In genomic region chr18:42052137-42052708, GRCh38 we compare ENCODE assay signal across 11 cellular contexts.
DNase-seq lines count a peak whose midpoint lies in the region; ATAC-seq and TF ChIP-seq lines count a peak whose summit lies in the region.
"Had no signal": no experiment of that assay in that cellular context is flagged by ENCODE, and none has a peak within 500 bp of the region (broad histone marks: within the 10 kb centered on the region; RNA-seq: fewer than 3 reads in every experiment).

No MANE protein-coding gene starts in this region.

- intact Hi-C loops in spleen (cut with DNase I; ENCODE audit: low total_unique reads): no loop called here
- intact Hi-C loops in CD14-positive monocyte (cut with micrococcal nuclease): no loop called here

- TF ChIP-seq POLR2A in spleen (IDR thresholded peaks at IDR 0.05): no peak

- DNase-seq in AG09319 (ENCODE audit: extremely low read depth, low read depth): no peak
- DNase-seq in HCEC 1CT: peak; percentile 30
- peak; percentile 2 for DNase-seq in hepatic stellate cell (ENCODE audit: low spot score)
- DNase-seq in iPS-NIHi7 (ENCODE audit: extremely low spot score): no peak
- no peak for DNase-seq in spleen
- DNase-seq in CD14-positive monocyte (ENCODE audit: low spot score): no peak
- DNase-seq: right cardiac atrium, tibial artery had no signal

- peaks cover 0 to 67% (median 23%) of the 10 kb centered on the region in 6 donors for H3K36me3 ChIP-seq in spleen

- peak; percentile 63 for TF ChIP-seq CTCF in AG09319 (IDR thresholded peaks at IDR 0.05; ENCODE audit: low read depth, low read length)
- no peak for TF ChIP-seq CTCF in spleen (IDR thresholded peaks at IDR 0.05 in 8 of 11, conservative IDR thresholded peaks at IDR 0.05 in 3 of 11)
- TF ChIP-seq CTCF in CD14-positive monocyte (IDR thresholded peaks at IDR 0.05): no peak

- H3K27me3 Mint-ChIP-seq in T-helper 1 cell treated with Interleukin-12 subunit alpha and Interleukin-12 subunit beta and Interleukin-4 antibody, amounts not matched to agents 30 μg/mL and 1 μg/mL, for 36 hours (ENCODE audit: low read depth): no peaks in the 10 kb centered on the region
- no peaks in the 10 kb centered on the region for H3K27me3 Mint-ChIP-seq in CD14-positive monocyte (ENCODE audit: low read depth in 3 of 3)

- no peak for ATAC-seq in GM21825 (IDR thresholded peaks at IDR 0.05; ENCODE audit: unreplicated experiment)
- ATAC-seq: right cardiac atrium had no signal

- H3K4me3 ChIP-seq in spleen: no peak overlapping the region
- H3K4me3 ChIP-seq: tibial artery had no signal

- H3K4me1 Mint-ChIP-seq in T-helper 1 cell treated with Interleukin-12 subunit alpha and Interleukin-12 subunit beta and Interleukin-4 antibody, amounts not matched to agents 30 μg/mL and 1 μg/mL, for 36 hours (ENCODE audit: low read depth): peaks cover 10% of the 10 kb centered on the region
- peaks cover 18% of the 10 kb centered on the region for H3K4me1 Mint-ChIP-seq in CD14-positive monocyte

- H3K27ac ChIP-seq in spleen: no peak overlapping the region
- H3K27ac ChIP-seq: tibial artery had no signal

- H3K27ac Mint-ChIP-seq in T-helper 1 cell treated with Interleukin-12 subunit alpha and Interleukin-12 subunit beta and Interleukin-4 antibody, amounts not matched to agents 30 μg/mL and 1 μg/mL, for 36 hours: peak overlapping the region; percentile 28
- no peak overlapping the region for H3K27ac Mint-ChIP-seq in CD14-positive monocyte
- H3K27ac Mint-ChIP-seq: T-helper 2 cell treated with Interferon-gamma antibody and Interleukin-4, amounts not matched to agents 5 μg/mL and 100 μg/mL, for 36 hours had no signal

- no peaks in the 10 kb centered on the region for H3K27me3 ChIP-seq in spleen (replicated peaks in 1 of 7)
- H3K27me3 ChIP-seq: tibial artery had no signal

- H3K4me3 Mint-ChIP-seq in T-helper 1 cell treated with Interleukin-12 subunit alpha and Interleukin-12 subunit beta and Interleukin-4 antibody, amounts not matched to agents 30 μg/mL and 1 μg/mL, for 36 hours: no peak overlapping the region
- no peak overlapping the region for H3K4me3 Mint-ChIP-seq in CD14-positive monocyte
- H3K4me3 Mint-ChIP-seq: T-helper 2 cell treated with Interferon-gamma antibody and Interleukin-4, amounts not matched to agents 5 μg/mL and 100 μg/mL, for 36 hours had no signal

- peaks cover 0 to 26% (median 7%) of the 10 kb centered on the region in 6 donors for H3K4me1 ChIP-seq in spleen
- H3K4me1 ChIP-seq: tibial artery had no signal

- H3K36me3 Mint-ChIP-seq in T-helper 1 cell treated with Interleukin-12 subunit alpha and Interleukin-12 subunit beta and Interleukin-4 antibody, amounts not matched to agents 30 μg/mL and 1 μg/mL, for 36 hours (ENCODE audit: low read depth): peaks cover 24% of the 10 kb centered on the region
- H3K36me3 Mint-ChIP-seq in CD14-positive monocyte: peaks cover 35 to 36% of the 10 kb centered on the region in 2 donors

- no peaks in the 10 kb centered on the region for H3K9me3 Mint-ChIP-seq in T-helper 1 cell treated with Interleukin-12 subunit alpha and Interleukin-12 subunit beta and Interleukin-4 antibody, amounts not matched to agents 30 μg/mL and 1 μg/mL, for 36 hours
- no peaks in the 10 kb centered on the region for H3K9me3 Mint-ChIP-seq in CD14-positive monocyte
- H3K9me3 Mint-ChIP-seq: T-helper 2 cell treated with Interferon-gamma antibody and Interleukin-4, amounts not matched to agents 5 μg/mL and 100 μg/mL, for 36 hours had no signal

- 64 to 94% (median 72%) methylated on average over 3 of the region's 3 CpGs for WGBS in spleen, 5 donors

- H3K9me3 ChIP-seq in spleen: no peaks in the 10 kb centered on the region
- H3K9me3 ChIP-seq: tibial artery had no signal

Comparison
In these comparisons a context has a peak if more than half of its experiments do, and no peak if none do; other contexts are left out.
1. DNase-seq: peak in HCEC 1CT (single experiment) and hepatic stellate cell (single experiment); none in AG09319 (single experiment), iPS-NIHi7 (single experiment), spleen (single experiment) and CD14-positive monocyte (single experiment).